In the genomic region with DNA sequence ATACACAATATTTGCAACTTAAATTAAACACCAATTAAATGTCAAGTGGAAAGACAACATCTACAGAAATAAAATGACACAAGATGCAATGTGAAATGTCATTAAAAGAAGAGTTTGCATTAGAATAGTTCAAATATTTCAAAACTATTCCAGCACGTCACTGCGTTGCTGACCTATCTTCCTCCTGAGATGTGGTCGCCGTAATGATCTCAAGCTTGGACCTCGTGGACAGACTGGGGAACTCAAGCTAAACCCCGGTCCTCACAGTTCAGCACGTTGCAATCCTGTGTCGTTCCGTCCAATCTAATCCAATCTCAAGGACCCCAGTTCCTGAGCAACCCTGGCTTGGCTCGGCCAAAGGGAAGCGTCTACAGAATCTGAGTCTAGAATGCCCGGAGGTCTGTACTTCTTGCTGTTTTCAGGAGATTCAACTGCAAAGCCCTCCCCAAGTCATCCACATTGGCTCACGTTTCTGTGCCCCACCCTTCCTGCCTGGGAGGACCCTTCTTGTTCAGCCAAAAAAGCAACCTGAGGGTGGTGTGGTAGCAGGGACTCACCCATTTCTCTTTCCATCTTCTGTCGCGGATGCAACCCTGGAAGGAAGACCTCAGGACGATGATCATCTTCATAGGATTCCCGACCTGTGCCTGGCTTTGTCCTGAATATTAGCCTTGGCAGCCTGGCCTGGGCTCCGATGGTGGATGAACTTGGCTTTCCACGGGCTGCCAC, we compare ENCODE assay signal across 15 cellular contexts. TPM values are rescaled to one million over a fixed set of nuclear protein-coding genes. Genes with fewer than 3 reads are reported as not detected.
DNase-seq lines count a peak whose midpoint lies in the region; ATAC-seq, FAIRE-seq and TF ChIP-seq lines count a peak whose summit lies in the region.
"Not testable (repeated sequence)": the region's sequence is repeated elsewhere in the genome, so short reads cannot be mapped to it uniquely, and the experiment has no call there.
"Had no signal": no experiment of that assay in that cellular context is flagged by ENCODE, and none has a peak within 500 bp of the region (broad histone marks: within the 10 kb centered on the region; RNA-seq: fewer than 3 reads in every experiment).

No MANE protein-coding gene starts in this region.

- H3K27me3 Mint-ChIP-seq in activated B cell treated with CpG ODN at 0.5 μM for 24 hours; stimulated activated naive B cell treated with anti-CD40 and anti-IgM and Interleukin-4, amounts not matched to agents 10 μg/mL and 1 μg/mL and 100 μg/mL, for 72 hours: not testable (repeated sequence)
- peaks cover 48% of the 10 kb centered on the region for H3K27me3 Mint-ChIP-seq in activated T-cell treated with anti-CD3 and anti-CD28 coated beads, Interleukin-2, amount 50 U/mL, for 72 hours (ENCODE audit: low read depth)

- SMC1A ChIA-PET in GM12878 (lab: Charles Lee; ENCODE audit: uncharacterized antibody, unreplicated experiment): interaction anchor here (0.6 to 2.0 kb wide), 6 partner anchors 9 to 42 kb away, joined by 3 to 6 read pairs (median 4); no protein-coding TSS in a partner anchor

- not testable (repeated sequence) for BruUV-seq in GM12878 (replicated peaks; lab: Mats Ljungman, UMichigan)

- peaks cover 36% of the 10 kb centered on the region for H3K4me1 ChIP-seq in DOHH2 (ENCODE audit: control insufficient read depth, low read length)
- H3K4me1 ChIP-seq in GM12878 (ENCODE audit: control insufficient read depth, insufficient read depth, low read length); mucosa of descending colon (ENCODE audit: low read depth): not testable (repeated sequence)

- TF ChIP-seq EP300 in GM12878 (IDR thresholded peaks at IDR 0.05; ENCODE audit: borderline replicate concordance in 1 of 2, control insufficient read depth in 1 of 2, low read depth in 2 of 2, low read length in 2 of 2): not testable (repeated sequence)

- not testable (repeated sequence) for H3K27ac ChIP-seq in DOHH2 (ENCODE audit: low read depth, low read length); GM12878 (ENCODE audit: control insufficient read depth, insufficient read depth)

- peak; percentile 18 for FAIRE-seq in GM12878 (lab: Jason Lieb, UNC)

- not testable (repeated sequence) for H3K9me3 Mint-ChIP-seq in activated B cell treated with CpG ODN at 0.5 μM for 24 hours; activated T-cell treated with anti-CD3 and anti-CD28 coated beads, Interleukin-2, amount 50 U/mL, for 72 hours; stimulated activated naive B cell treated with anti-CD40 and anti-IgM and Interleukin-4, amounts not matched to agents 10 μg/mL and 1 μg/mL and 100 μg/mL, for 72 hours

- TF ChIP-seq CTCF in DOHH2 (IDR thresholded peaks at IDR 0.05; ENCODE audit: low read depth, low read length, poor library complexity, severe bottlenecking); activated B cell treated with CpG ODN at 0.5 μM for 24 hours (IDR thresholded peaks at IDR 0.05); GM12878 (IDR thresholded peaks at IDR 0.05 in 2 of 3, conservative IDR thresholded peaks at IDR 0.05 in 1 of 3; ENCODE audit: control insufficient read depth in 2 of 3, extremely low read depth in 1 of 3, insufficient read depth in 1 of 3, low read depth in 3 of 3, low read length in 3 of 3); mucosa of descending colon (IDR thresholded peaks at IDR 0.05): not testable (repeated sequence)

- CTCF ChIA-PET in activated B cell treated with CpG ODN at 0.5 μM for 24 hours (lab: Charles Lee) (interaction anchor here (0.6 to 1.3 kb wide), 2 partner anchors 18 to 21 kb away, joined by 3 to 5 read pairs; no protein-coding TSS in a partner anchor), GM12878 (lab: Yijun Ruan, JAX) (interaction anchor here (0.6 to 6.7 kb wide), 5 partner anchors 15 to 248 kb away, joined by 3 to 68 read pairs (median 4); no protein-coding TSS in a partner anchor)

- H3K9me2 ChIP-seq in DOHH2 (replicated peaks; ENCODE audit: control insufficient read depth, low read length): not testable (repeated sequence)

- H3K9me3 ChIP-seq in DOHH2 (ENCODE audit: control insufficient read depth, insufficient read depth, low read length); GM12878 (replicated peaks; ENCODE audit: control insufficient read depth, insufficient read depth, low read length); mucosa of descending colon: not testable (repeated sequence)

- not testable (repeated sequence) for H3K36me3 ChIP-seq in DOHH2 (ENCODE audit: control insufficient read depth, low read length); GM12878 (ENCODE audit: control insufficient read depth in 2 of 2, insufficient read depth in 2 of 2, low read length in 1 of 2); mucosa of descending colon (ENCODE audit: low read depth)

- peak; percentile 23 for ATAC-seq in activated B cell treated with CpG ODN at 0.5 μM for 24 hours (ENCODE audit: low read depth)
- peak; percentile 4 to 7 for ATAC-seq in activated T-cell treated with anti-CD3 and anti-CD28 coated beads, Interleukin-2, amount 50 U/mL, for 72 hours (replicated peaks in 1 of 2)
- peak; percentile 54 for ATAC-seq in GM12878
- peak; percentile 35 for ATAC-seq in mucosa of descending colon
- ATAC-seq in stimulated activated naive B cell treated with anti-CD40 and anti-IgM and Interleukin-4, amounts not matched to agents 10 μg/mL and 1 μg/mL and 100 μg/mL, for 72 hours (replicated peaks): peak; percentile 12 to 17

- peak overlapping the region; percentile 82 for H3K4me3 Mint-ChIP-seq in activated B cell treated with CpG ODN at 0.5 μM for 24 hours
- H3K4me3 Mint-ChIP-seq in activated T-cell treated with anti-CD3 and anti-CD28 coated beads, Interleukin-2, amount 50 U/mL, for 72 hours: peak overlapping the region; percentile 69 to 81
- peak overlapping the region; percentile 68 to 73 for H3K4me3 Mint-ChIP-seq in stimulated activated naive B cell treated with anti-CD40 and anti-IgM and Interleukin-4, amounts not matched to agents 10 μg/mL and 1 μg/mL and 100 μg/mL, for 72 hours

- H2AFZ ChIP-seq in GM12878 (ENCODE audit: control insufficient read depth, low read depth, low read length): not testable (repeated sequence)

- not testable (repeated sequence) for TF ChIP-seq RAD21 in GM12878 (IDR thresholded peaks at IDR 0.05; ENCODE audit: insufficient read depth, low read depth, low read length)

- WGBS in GM12878 (ENCODE audit: insufficient coverage, insufficient replicate concordance, low lambda C conversion rate, missing lambda C conversion rate): 6% methylated on average over 11 of the region's 19 CpGs

- intact Hi-C loops in activated B cell treated with CpG ODN at 0.5 μM for 24 hours (cut with micrococcal nuclease); GM12878 (cut with micrococcal nuclease; ENCODE audit: unreplicated experiment); mucosa of descending colon (cut with DNase I, micrococcal nuclease): not testable (repeated sequence)

- H3K4me3 ChIP-seq in DOHH2 (ENCODE audit: low read length); GM12878; mucosa of descending colon: not testable (repeated sequence)

- not testable (repeated sequence) for H3F3A ChIP-seq in DOHH2 (ENCODE audit: control insufficient read depth, insufficient read depth)

- 0 out of 2 replicates have a peak overlapping the region, but pooled peaks have one; percentile 14 for H3K4me2 ChIP-seq in DOHH2 (ENCODE audit: low read length)
- H3K4me2 ChIP-seq in GM12878 (ENCODE audit: control insufficient read depth, insufficient read depth): not testable (repeated sequence)

- RAD21 ChIA-PET in GM12878 (lab: Charles Lee; ENCODE audit: unreplicated experiment): interaction anchor here (0.9 to 5.0 kb wide), 4 partner anchors 8 to 78 kb away, joined by 3 to 32 read pairs (median 5); no protein-coding TSS in a partner anchor

- TF ChIP-seq POLR2A in GM12878 (IDR thresholded peaks at IDR 0.05; ENCODE audit: low read depth, low read length): not testable (repeated sequence)

- POLR2A ChIA-PET in activated B cell treated with CpG ODN at 0.5 μM for 24 hours (lab: Charles Lee): interaction anchor here (0.6 to 1.2 kb wide), 4 partner anchors 9 to 36 kb away, joined by 3 to 5 read pairs (median 4); no protein-coding TSS in a partner anchor
- POLR2A ChIA-PET in GM12878 (lab: Charles Lee): interaction anchor here (0.7 to 1.5 kb wide), 5 partner anchors 19 to 79 kb away, joined by 3 to 5 read pairs (median 3); no protein-coding TSS in a partner anchor

- H3K9ac ChIP-seq in GM12878 (ENCODE audit: control insufficient read depth, insufficient read depth, low read length): not testable (repeated sequence)

- peak overlapping the region; percentile 90 for H3K27ac Mint-ChIP-seq in activated B cell treated with CpG ODN at 0.5 μM for 24 hours
- H3K27ac Mint-ChIP-seq in activated T-cell treated with anti-CD3 and anti-CD28 coated beads, Interleukin-2, amount 50 U/mL, for 72 hours; stimulated activated naive B cell treated with anti-CD40 and anti-IgM and Interleukin-4, amounts not matched to agents 10 μg/mL and 1 μg/mL and 100 μg/mL, for 72 hours: not testable (repeated sequence)

- H4K20me1 ChIP-seq in DOHH2 (ENCODE audit: control insufficient read depth, insufficient read depth, low read depth, low read length); GM12878 (ENCODE audit: control insufficient read depth, insufficient read depth): not testable (repeated sequence)

- DNase-seq in MV-4-11 (lab: John Stamatoyannopoulos, UW): peak; percentile 44
- DNase-seq in activated B cell treated with CpG ODN at 0.5 μM for 24 hours; activated T-cell treated with anti-CD3 and anti-CD28 coated beads, Interleukin-2, amount 50 U/mL, for 72 hours; GM12878 (ENCODE audit: low read depth, low spot score); mucosa of descending colon; stimulated activated naive B cell treated with anti-CD40 and anti-IgM and Interleukin-4, amounts not matched to agents 10 μg/mL and 1 μg/mL and 100 μg/mL, for 72 hours: not testable (repeated sequence)

- in situ Hi-C loops in GM12878 (cut with MboI): not testable (repeated sequence)

- peaks cover 62% of the 10 kb centered on the region for H3K27me3 ChIP-seq in DOHH2 (ENCODE audit: control insufficient read depth, low read length)
- H3K27me3 ChIP-seq in GM12878 (replicated peaks in 1 of 2; ENCODE audit: control insufficient read depth in 2 of 2, insufficient read depth in 2 of 2, low read length in 1 of 2): not testable (repeated sequence)

- H3K36me3 Mint-ChIP-seq in activated B cell treated with CpG ODN at 0.5 μM for 24 hours (ENCODE audit: low read depth); activated T-cell treated with anti-CD3 and anti-CD28 coated beads, Interleukin-2, amount 50 U/mL, for 72 hours (ENCODE audit: insufficient read depth in 2 of 2); stimulated activated naive B cell treated with anti-CD40 and anti-IgM and Interleukin-4, amounts not matched to agents 10 μg/mL and 1 μg/mL and 100 μg/mL, for 72 hours: not testable (repeated sequence)

- H3K4me1 Mint-ChIP-seq in activated B cell treated with CpG ODN at 0.5 μM for 24 hours: peaks cover 85% of the 10 kb centered on the region
- H3K4me1 Mint-ChIP-seq in activated T-cell treated with anti-CD3 and anti-CD28 coated beads, Interleukin-2, amount 50 U/mL, for 72 hours (ENCODE audit: low read depth): peaks cover 71% of the 10 kb centered on the region
- peaks cover 40 to 71% of the 10 kb centered on the region in 2 donors for H3K4me1 Mint-ChIP-seq in stimulated activated naive B cell treated with anti-CD40 and anti-IgM and Interleukin-4, amounts not matched to agents 10 μg/mL and 1 μg/mL and 100 μg/mL, for 72 hours

- not testable (repeated sequence) for H3K79me2 ChIP-seq in DOHH2 (ENCODE audit: control insufficient read depth, low read length); GM12878 (ENCODE audit: control insufficient read depth, insufficient read depth, low read length)

RNA-seq across cellular contexts. Expression of a gene that starts 5.1 kb away (rescaled TPM):
- total RNA-seq in activated B cell treated with CpG ODN at 0.5 μM for 24 hours: 30.5 and 31.0 TPM in 2 replicates
- total RNA-seq in activated T-cell treated with anti-CD3 and anti-CD28 coated beads, Interleukin-2, amount 50 U/mL, for 72 hours: 1 to 10 TPM; 3.5 to 8.3 TPM
- 55.2 and 74.0 TPM in 2 replicates for total RNA-seq in GM12878 (2013; cell fraction: nucleolus; rRNA removed)
- 36.2 and 41.2 TPM in 2 replicates for total RNA-seq in GM12878 (2014; rRNA removed)
- 39.2 and 41.8 TPM in 2 replicates for total RNA-seq in GM12878 (2014; rRNA removed; fragmentation: Illumina TruSeq; extraction: Trizol)
- 43.1 and 44.4 TPM in 2 replicates for total RNA-seq in GM12878 (2021)
- not detected for polyA plus RNA-seq in GM12878 (2011; ENCODE audit: low read depth)
- polyA plus RNA-seq in GM12878 (2011; rRNA removed): 13.5 and 15.5 TPM in 2 replicates
- 11.1 and 15.1 TPM in 2 replicates for polyA plus RNA-seq in GM12878 (2011; cell fraction: cytosol; rRNA removed)
- 32.7 and 35.3 TPM in 2 replicates for polyA plus RNA-seq in GM12878 (2011; cell fraction: nucleus; rRNA removed)
- polyA plus RNA-seq in GM12878 (2012): 0.13 and 0.23 TPM in 2 replicates
- polyA plus RNA-seq in GM12878 (2014; fragmentation: Illumina TruSeq; extraction: Trizol): 35.2 and 49.1 TPM in 2 replicates
- polyA plus RNA-seq in GM12878 (2014; fragmentation: Nextera tagmentation; extraction: Ambion mirVana): 10 to 100 TPM in 1 of 2 experiments, 1 to 10 TPM in 1; 8.6 to 13.1 TPM
- 58.2 and 62.0 TPM in 2 replicates for polyA plus RNA-seq in GM12878 (2014; rRNA removed)
- polyA plus RNA-seq in GM12878 (2016; fragmentation: Nextera tagmentation; extraction: Ambion mirVana): 10 to 100 TPM; 30.7 to 31.3 TPM
- polyA minus RNA-seq in GM12878 (2011; rRNA and poly(A)+ RNA removed): 9.7 and 14.6 TPM in 2 replicates
- polyA minus RNA-seq in GM12878 (2011; cell fraction: cytosol; rRNA and poly(A)+ RNA removed): 4.9 and 8.4 TPM in 2 replicates
- polyA minus RNA-seq in GM12878 (2011; cell fraction: nucleus; rRNA and poly(A)+ RNA removed): 10.9 and 19.9 TPM in 2 replicates
- 10 to 100 TPM in 2 of 3 donors, 1 to 10 TPM in 1; 5.4 to 26.7 (median 17.1) TPM for total RNA-seq in mucosa of descending colon
- total RNA-seq: chondrocyte, G401, HFFc6, osteocyte, renal cortical epithelial cell had no signal

RNA-seq across cellular contexts. Expression of a gene that starts 30.9 kb away (rescaled TPM):
- total RNA-seq in activated B cell treated with CpG ODN at 0.5 μM for 24 hours: 26.3 and 26.6 TPM in 2 replicates
- not detected for total RNA-seq in activated T-cell treated with anti-CD3 and anti-CD28 coated beads, Interleukin-2, amount 50 U/mL, for 72 hours
- 7.6 and 8.3 TPM in 2 replicates for total RNA-seq in GM12878 (2013; cell fraction: nucleolus; rRNA removed)
- total RNA-seq in GM12878 (2014; rRNA removed): 17.9 and 19.1 TPM in 2 replicates
- total RNA-seq in GM12878 (2014; rRNA removed; fragmentation: Illumina TruSeq; extraction: Trizol): 10.2 and 13.6 TPM in 2 replicates
- 12.7 and 17.2 TPM in 2 replicates for total RNA-seq in GM12878 (2021)
- polyA plus RNA-seq in GM12878 (2011; ENCODE audit: low read depth): 0.17 TPM
- 1.8 and 2.4 TPM in 2 replicates for polyA plus RNA-seq in GM12878 (2011; rRNA removed)
- 2.6 and 4.1 TPM in 2 replicates for polyA plus RNA-seq in GM12878 (2011; cell fraction: cytosol; rRNA removed)
- 0.94 and 2.5 TPM in 2 replicates for polyA plus RNA-seq in GM12878 (2011; cell fraction: nucleus; rRNA removed)
- 0.32 and 1.4 TPM in 2 replicates for polyA plus RNA-seq in GM12878 (2012)
- polyA plus RNA-seq in GM12878 (2014; fragmentation: Illumina TruSeq; extraction: Trizol): 13.4 and 14.3 TPM in 2 replicates
- polyA plus RNA-seq in GM12878 (2014; fragmentation: Nextera tagmentation; extraction: Ambion mirVana): 10 to 100 TPM in 1 of 2 experiments, 1 to 10 TPM in 1; 9.7 to 12.4 TPM
- polyA plus RNA-seq in GM12878 (2014; rRNA removed): 17.4 and 18.5 TPM in 2 replicates
- polyA plus RNA-seq in GM12878 (2016; fragmentation: Nextera tagmentation; extraction: Ambion mirVana): 1 to 10 TPM; 6.4 to 6.9 TPM
- 1.5 and 5.2 TPM in 2 replicates for polyA minus RNA-seq in GM12878 (2011; rRNA and poly(A)+ RNA removed)
- 0.73 TPM in 1 of 2 replicates, not detected in the other for polyA minus RNA-seq in GM12878 (2011; cell fraction: cytosol; rRNA and poly(A)+ RNA removed)
- 1.2 and 1.8 TPM in 2 replicates for polyA minus RNA-seq in GM12878 (2011; cell fraction: nucleus; rRNA and poly(A)+ RNA removed)
- total RNA-seq in mucosa of descending colon: not detected
- total RNA-seq: chondrocyte; G401; HFFc6; osteocyte; renal cortical epithelial cell; T-helper 2 cell treated with Interferon-gamma antibody and Interleukin-4, amounts not matched to agents 100 ng/mL and 5 ng/mL, for 36 hours; urinary bladder had no signal
- polyA plus RNA-seq: urinary bladder had no signal

RNA-seq across cellular contexts. Expression of a gene that starts 45.4 kb away (rescaled TPM):
- total RNA-seq in activated B cell treated with CpG ODN at 0.5 μM for 24 hours (not detected in 2 replicates), GM12878 (2014; rRNA removed) (0.27 TPM in 1 of 2 replicates, not detected in the other), GM12878 (2014; rRNA removed; fragmentation: Illumina TruSeq; extraction: Trizol) (0.09 TPM in 1 of 2 replicates, not detected in the other), GM12878 (2021) (0.32 and 0.36 TPM in 2 replicates), mucosa of descending colon (1 to 10 TPM in 2 of 3 donors, under 1 TPM in 1; 0.55 to 8.7 (median 1.3) TPM)
- total RNA-seq in activated T-cell treated with anti-CD3 and anti-CD28 coated beads, Interleukin-2, amount 50 U/mL, for 72 hours: under 1 TPM; 0.32 to 0.41 TPM
- 0.31 and 0.81 TPM in 2 replicates for total RNA-seq in GM12878 (2013; cell fraction: nucleolus; rRNA removed)
- polyA plus RNA-seq in GM12878 (2011; ENCODE audit: low read depth): 0.16 TPM
- polyA plus RNA-seq in GM12878 (2011; rRNA removed) (not detected in 2 replicates), GM12878 (2014; fragmentation: Illumina TruSeq; extraction: Trizol) (0.01 TPM in 1 of 2 replicates, not detected in the other), GM12878 (2014; fragmentation: Nextera tagmentation; extraction: Ambion mirVana) (under 1 TPM in 1 of 2 experiments, not detected in 1; 0.05 TPM), GM12878 (2014; rRNA removed) (0.08 TPM in 1 of 2 replicates, not detected in the other), GM12878 (2016; fragmentation: Nextera tagmentation; extraction: Ambion mirVana) (under 1 TPM; 0.16 to 0.26 TPM)
- polyA plus RNA-seq in GM12878 (2011; cell fraction: cytosol; rRNA removed): 0.08 TPM in 1 of 2 replicates, not detected in the other
- polyA plus RNA-seq in GM12878 (2011; cell fraction: nucleus; rRNA removed): 0.23 and 0.31 TPM in 2 replicates
- 0.36 and 0.76 TPM in 2 replicates for polyA plus RNA-seq in GM12878 (2012)
- polyA minus RNA-seq in GM12878 (2011; rRNA and poly(A)+ RNA removed): not detected in 2 replicates
- not detected in 2 replicates for polyA minus RNA-seq in GM12878 (2011; cell fraction: cytosol; rRNA and poly(A)+ RNA removed)
- not detected in 2 replicates for polyA minus RNA-seq in GM12878 (2011; cell fraction: nucleus; rRNA and poly(A)+ RNA removed)
- total RNA-seq: chondrocyte, mesenteric fat pad, osteocyte, renal cortical epithelial cell had no signal

RNA-seq across cellular contexts. Expression of a gene that starts 56.9 kb away (rescaled TPM):
- total RNA-seq in activated B cell treated with CpG ODN at 0.5 μM for 24 hours (1.3 and 1.9 TPM in 2 replicates), GM12878 (2014; rRNA removed) (0.73 and 0.76 TPM in 2 replicates), GM12878 (2014; rRNA removed; fragmentation: Illumina TruSeq; extraction: Trizol) (0.31 and 0.32 TPM in 2 replicates), GM12878 (2021) (0.41 and 0.51 TPM in 2 replicates), mucosa of descending colon (1 to 10 TPM in 2 of 3 donors, under 1 TPM in 1; 0.72 to 4.7 (median 1.8) TPM)
- total RNA-seq in activated T-cell treated with anti-CD3 and anti-CD28 coated beads, Interleukin-2, amount 50 U/mL, for 72 hours: not detected
- 1.8 TPM in 1 of 2 replicates, not detected in the other for total RNA-seq in GM12878 (2013; cell fraction: nucleolus; rRNA removed)
- polyA plus RNA-seq in GM12878 (2011; ENCODE audit: low read depth): not detected
- polyA plus RNA-seq in GM12878 (2011; rRNA removed) (not detected in 2 replicates), GM12878 (2014; fragmentation: Illumina TruSeq; extraction: Trizol) (0.31 TPM in 1 of 2 replicates, not detected in the other), GM12878 (2014; fragmentation: Nextera tagmentation; extraction: Ambion mirVana) (under 1 TPM in 1 of 2 experiments, not detected in 1; 0.05 TPM), GM12878 (2014; rRNA removed) (0.18 and 1.2 TPM in 2 replicates), GM12878 (2016; fragmentation: Nextera tagmentation; extraction: Ambion mirVana) (not detected)
- polyA plus RNA-seq in GM12878 (2011; cell fraction: cytosol; rRNA removed): not detected in 2 replicates
- polyA plus RNA-seq in GM12878 (2011; cell fraction: nucleus; rRNA removed): not detected in 2 replicates
- polyA plus RNA-seq in GM12878 (2012): not detected in 2 replicates
- 0.21 TPM in 1 of 2 replicates, not detected in the other for polyA minus RNA-seq in GM12878 (2011; rRNA and poly(A)+ RNA removed)
- polyA minus RNA-seq in GM12878 (2011; cell fraction: cytosol; rRNA and poly(A)+ RNA removed): not detected in 2 replicates
- polyA minus RNA-seq in GM12878 (2011; cell fraction: nucleus; rRNA and poly(A)+ RNA removed): not detected in 2 replicates
- total RNA-seq: chondrocyte; G401; HFFc6; osteocyte; renal cortical epithelial cell; T-helper 2 cell treated with Interferon-gamma antibody and Interleukin-4, amounts not matched to agents 100 ng/mL and 5 ng/mL, for 36 hours had no signal

Comparison
In these comparisons a context has a peak if more than half of its experiments do, and no peak if none do; other contexts are left out.
1. RNA of a gene that starts 30.9 kb away (total RNA-seq): 26.3 to 26.6 TPM in activated B cell treated with CpG ODN at 0.5 μM for 24 hours and 7.6 to 19.1 TPM in GM12878; not detected in mucosa of descending colon and not detected in activated T-cell treated with anti-CD3 and anti-CD28 coated beads, Interleukin-2, amount 50 U/mL, for 72 hours; every median in the first group is over 4 times any median in the second.
2. Peak in every context shown above with its lines, with median percentiles within 50 percentile points of each other: ATAC-seq and H3K4me3 Mint-ChIP-seq.